ENCODE assay signal across 20 cellular contexts in genomic region chr5:28714887-28715286, GRCh38.
DNase-seq lines count a peak whose midpoint lies in the region; ATAC-seq, FAIRE-seq and TF ChIP-seq lines count a peak whose summit lies in the region.
"Had no signal": no experiment of that assay in that cellular context is flagged by ENCODE, and none has a peak within 500 bp of the region (broad histone marks: within the 10 kb centered on the region; RNA-seq: fewer than 3 reads in every experiment).

No MANE protein-coding gene starts in this region.

- H3K4me3 Mint-ChIP-seq in CD4-positive, alpha-beta memory T cell: no peak overlapping the region
- H3K4me3 Mint-ChIP-seq: B cell; CD4-positive, CD25-positive, alpha-beta regulatory T cell; GM23338; HFFc6 had no signal

- no peaks in the 10 kb centered on the region for H3K9me2 ChIP-seq in SU-DHL-6 (replicated peaks; ENCODE audit: insufficient read depth, low read length)

- no peak overlapping the region for H3K4me3 ChIP-seq in SU-DHL-6 (ENCODE audit: insufficient read depth, low read length, poor library complexity, severe bottlenecking)
- H3K4me3 ChIP-seq in CD4-positive, alpha-beta memory T cell (ENCODE audit: low read length in 2 of 2): no peak overlapping the region
- H3K4me3 ChIP-seq: BLaER1, GM12878, GM23338, HAP-1 had no signal

- no peak for ATAC-seq in GM21737 (IDR thresholded peaks at IDR 0.05; ENCODE audit: unreplicated experiment)
- ATAC-seq in stimulated activated naive CD8-positive, alpha-beta T cell treated with anti-CD3 and anti-CD28 coated beads, Interleukin-15, Interleukin-2, amounts not matched to agents 100 U/mL and 50 U/mL, for 24 hours: no peak
- ATAC-seq: GM12878, GM23338 had no signal

- no peak overlapping the region for H3K4me2 ChIP-seq in SU-DHL-6 (ENCODE audit: low read depth, low read length, poor library complexity, severe bottlenecking)
- H3K4me2 ChIP-seq: BLaER1, GM23338 had no signal

- no peak for TF ChIP-seq POLR2A in H54 (IDR thresholded peaks at IDR 0.05; ENCODE audit: low read depth, low read length)

- intact Hi-C loops in CD4-positive, alpha-beta memory T cell (cut with micrococcal nuclease): no loop called here

- peak overlapping the region; percentile 11 for H2AFZ ChIP-seq in SU-DHL-6 (ENCODE audit: low read depth, low read length, severe bottlenecking)
- H2AFZ ChIP-seq: GM23338 had no signal

- H3K27ac Mint-ChIP-seq in CD4-positive, alpha-beta memory T cell: no peak overlapping the region
- H3K27ac Mint-ChIP-seq: B cell; CD4-positive, CD25-positive, alpha-beta regulatory T cell; GM23338; HFFc6 had no signal

- H3K27ac ChIP-seq in SU-DHL-6 (ENCODE audit: low read depth, low read length): no peak overlapping the region
- H3K27ac ChIP-seq in CD4-positive, alpha-beta memory T cell (ENCODE audit: low read depth, low read length): no peak overlapping the region
- H3K27ac ChIP-seq: BLaER1, C4-2B had no signal

- no peaks in the 10 kb centered on the region for H3K9me3 ChIP-seq in SU-DHL-6 (ENCODE audit: insufficient read depth, low read length)
- H3K9me3 ChIP-seq in CD4-positive, alpha-beta memory T cell (ENCODE audit: control insufficient read depth in 1 of 2, low read length in 2 of 2): no peaks in the 10 kb centered on the region
- H3K9me3 ChIP-seq: BLaER1, Caco-2, HAP-1 had no signal

- no peak for DNase-seq in H54 (ENCODE audit: insufficient read length, low spot score)
- peak; percentile 5 for DNase-seq in left kidney (ENCODE audit: low read depth, low spot score)
- DNase-seq in CD4-positive, alpha-beta memory T cell: no peak
- DNase-seq in stimulated activated naive CD8-positive, alpha-beta T cell treated with anti-CD3 and anti-CD28 coated beads, Interleukin-15, Interleukin-2, amounts not matched to agents 100 U/mL and 50 U/mL, for 24 hours: no peak
- DNase-seq: Caco-2; CD4-positive, CD25-positive, alpha-beta regulatory T cell; DMS153; DND-41; HFFc6 had no signal

- POLR2A ChIA-PET in CD4-positive, alpha-beta memory T cell (lab: Charles Lee; ENCODE audit: partially characterized antibody): no interaction called here

- CTCF ChIA-PET in CD4-positive, alpha-beta memory T cell (lab: Charles Lee; ENCODE audit: partially characterized antibody): no interaction called here

- no peaks in the 10 kb centered on the region for H3K27me3 Mint-ChIP-seq in CD4-positive, alpha-beta memory T cell
- H3K27me3 Mint-ChIP-seq: B cell; CD4-positive, CD25-positive, alpha-beta regulatory T cell had no signal

- no peaks in the 10 kb centered on the region for H3F3A ChIP-seq in SU-DHL-6 (ENCODE audit: insufficient read depth)

- no peaks in the 10 kb centered on the region for H3K36me3 ChIP-seq in SU-DHL-6 (ENCODE audit: low read length)
- H3K36me3 ChIP-seq in CD4-positive, alpha-beta memory T cell (ENCODE audit: insufficient read depth, low read length): no peaks in the 10 kb centered on the region
- H3K36me3 ChIP-seq: BLaER1, HAP-1 had no signal

- FAIRE-seq in H54 (lab: Jason Lieb, UNC): peak; percentile 68
- FAIRE-seq: A204.1, G401.6, GM12878, GM19239 had no signal

- H3K4me1 Mint-ChIP-seq in CD4-positive, alpha-beta memory T cell: no peaks in the 10 kb centered on the region
- H3K4me1 Mint-ChIP-seq: B cell; CD4-positive, CD25-positive, alpha-beta regulatory T cell; GM23338 had no signal

- no peaks in the 10 kb centered on the region for H3K4me1 ChIP-seq in CD4-positive, alpha-beta memory T cell (ENCODE audit: insufficient read depth, low read length)
- H3K4me1 ChIP-seq: BLaER1, Caco-2, HAP-1 had no signal

- H3K9me3 Mint-ChIP-seq in CD4-positive, alpha-beta memory T cell: peaks cover 2 to 13% (median 5%) of the 10 kb centered on the region in 8 donors
- H3K9me3 Mint-ChIP-seq: GM23338 had no signal

- no peak for TF ChIP-seq CTCF in SU-DHL-6 (IDR thresholded peaks at IDR 0.05; ENCODE audit: insufficient read depth, low read length, poor library complexity, severe bottlenecking)

- no peak overlapping the region for H3K9ac ChIP-seq in SU-DHL-6 (ENCODE audit: low read length)
- H3K9ac ChIP-seq: BLaER1 had no signal

- H4K20me1 ChIP-seq in SU-DHL-6 (ENCODE audit: low read depth, low read length): no peaks in the 10 kb centered on the region
- H4K20me1 ChIP-seq: BLaER1 had no signal

- H3K36me3 Mint-ChIP-seq in CD4-positive, alpha-beta memory T cell: no peaks in the 10 kb centered on the region
- H3K36me3 Mint-ChIP-seq: CD4-positive, CD25-positive, alpha-beta regulatory T cell had no signal

- no peaks in the 10 kb centered on the region for H3K79me2 ChIP-seq in SU-DHL-6 (ENCODE audit: insufficient read depth, low read length)

- H3K27me3 ChIP-seq in SU-DHL-6 (ENCODE audit: low read length): no peaks in the 10 kb centered on the region
- no peaks in the 10 kb centered on the region for H3K27me3 ChIP-seq in CD4-positive, alpha-beta memory T cell (ENCODE audit: insufficient read depth, low read length)
- H3K27me3 ChIP-seq: BLaER1 had no signal
